ENCODE assay signal across 8 cellular contexts in the genomic region with DNA sequence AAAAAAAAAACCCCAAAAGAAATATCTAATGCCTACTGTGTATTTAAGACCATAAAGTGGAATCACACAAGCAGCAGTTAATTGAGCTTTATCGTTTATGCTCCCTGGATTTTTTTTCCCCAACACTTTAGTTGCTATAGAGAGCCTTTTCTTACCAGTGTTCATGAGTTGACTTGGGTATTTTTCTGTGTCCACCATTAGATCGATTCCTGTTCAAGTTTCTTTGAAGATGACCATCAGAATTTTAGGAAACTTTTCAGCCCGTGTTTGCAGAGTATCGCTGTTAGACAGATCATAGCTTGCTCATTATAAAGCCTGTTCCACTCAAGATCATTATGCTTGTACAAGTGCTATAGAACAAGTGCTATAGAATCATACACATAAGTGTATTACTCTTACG. TPM values are rescaled to one million over a fixed set of nuclear protein-coding genes. Genes with fewer than 3 reads are reported as not detected.
DNase-seq lines count a peak whose midpoint lies in the region; ATAC-seq lines count a peak whose summit lies in the region.

No MANE protein-coding gene starts in this region.

- H3K36me3 ChIP-seq in iPS-15b (ENCODE audit: control insufficient read depth, insufficient read depth, low read length), result no peaks in the 10 kb centered on the region
- no peaks in the 10 kb centered on the region for H3K36me3 ChIP-seq in subcutaneous abdominal adipose tissue (ENCODE audit: control insufficient read depth in 5 of 5, insufficient read depth in 5 of 5, low read length in 5 of 5)

- H3K9ac ChIP-seq in iPS-15b (ENCODE audit: low read depth, low read length), result peak overlapping the region; percentile 51
- H3K9ac ChIP-seq in subcutaneous abdominal adipose tissue (ENCODE audit: low read length in 5 of 5), result no peak overlapping the region

- DNase-seq in NCI-H510A treated with DMSO at 0.1 percent for 48 hours (lab: John Stamatoyannopoulos, UW), result peak; percentile 51
- no peak for DNase-seq in NCI-H510A (lab: John Stamatoyannopoulos, UW)
- no peak for DNase-seq in T-helper 17 cell
- DNase-seq in ACHN, result no peak
- no peak for DNase-seq in cerebellum (ENCODE audit: low spot score)
- DNase-seq in NCI-H2227 treated with DMSO at 0.1 percent for 48 hours (lab: John Stamatoyannopoulos, UW), result no peak

- H3K4me1 ChIP-seq in iPS-15b (ENCODE audit: control insufficient read depth, insufficient read depth, low read length), result peaks cover 9% of the 10 kb centered on the region
- peaks cover 0 to 19% (median 10%) of the 10 kb centered on the region in 5 donors for H3K4me1 ChIP-seq in subcutaneous abdominal adipose tissue (ENCODE audit: control insufficient read depth in 5 of 5, insufficient read depth in 5 of 5, low read length in 5 of 5)

- ATAC-seq in T-helper 17 cell, result no peak

- H3K27ac Mint-ChIP-seq in T-helper 17 cell, result peak overlapping the region; percentile 53

- H3K4me1 Mint-ChIP-seq in T-helper 17 cell, result peaks cover 13% of the 10 kb centered on the region

- in situ Hi-C loops in ACHN (cut with HindIII; ENCODE audit: low pct_ligation_motif_present, low pct_unique_long_range_greater_than_20kb, low sequenced_read_pairs), result no loop called here

- H3K36me3 Mint-ChIP-seq in T-helper 17 cell (ENCODE audit: low read depth), result peaks cover 2% of the 10 kb centered on the region

- H3K27me3 ChIP-seq in iPS-15b (ENCODE audit: control insufficient read depth, insufficient read depth, low read length) (no peaks in the 10 kb centered on the region), subcutaneous abdominal adipose tissue (ENCODE audit: control insufficient read depth in 5 of 5, insufficient read depth in 4 of 5, low read length in 5 of 5) (no peaks in the 10 kb centered on the region)

- H3K4me3 ChIP-seq in iPS-15b (ENCODE audit: low read depth, low read length) (peak overlapping the region; percentile 82), subcutaneous abdominal adipose tissue (ENCODE audit: low read depth in 1 of 5, low read length in 5 of 5) (peak overlapping the region; percentile 72 to 91 (median 84))

- peak overlapping the region; percentile 87 for H3K4me3 Mint-ChIP-seq in T-helper 17 cell

- H3K9me3 ChIP-seq in T-helper 17 cell (ENCODE audit: control insufficient read depth, low read length, poor library complexity, severe bottlenecking) (no peaks in the 10 kb centered on the region), iPS-15b (ENCODE audit: control insufficient read depth, insufficient read depth, low read length) (no peaks in the 10 kb centered on the region), subcutaneous abdominal adipose tissue (ENCODE audit: control insufficient read depth in 5 of 5, low read length in 5 of 5) (no peaks in the 10 kb centered on the region)

- no peaks in the 10 kb centered on the region for H3K27me3 Mint-ChIP-seq in T-helper 17 cell

- H3K27ac ChIP-seq in subcutaneous abdominal adipose tissue (ENCODE audit: low read depth, low read length), result no peak overlapping the region

RNA-seq across cellular contexts. Expression of a gene that starts 1.5 kb away (rescaled TPM):
- total RNA-seq in T-helper 17 cell, result 10 to 100 TPM in 1 of 2 donors, 1 to 10 TPM in 1; 6.8 to 17.0 TPM
- total RNA-seq in cerebellum, result 92.8 TPM
